1 cellular context compared by ENCODE assay signal in the genomic region with DNA sequence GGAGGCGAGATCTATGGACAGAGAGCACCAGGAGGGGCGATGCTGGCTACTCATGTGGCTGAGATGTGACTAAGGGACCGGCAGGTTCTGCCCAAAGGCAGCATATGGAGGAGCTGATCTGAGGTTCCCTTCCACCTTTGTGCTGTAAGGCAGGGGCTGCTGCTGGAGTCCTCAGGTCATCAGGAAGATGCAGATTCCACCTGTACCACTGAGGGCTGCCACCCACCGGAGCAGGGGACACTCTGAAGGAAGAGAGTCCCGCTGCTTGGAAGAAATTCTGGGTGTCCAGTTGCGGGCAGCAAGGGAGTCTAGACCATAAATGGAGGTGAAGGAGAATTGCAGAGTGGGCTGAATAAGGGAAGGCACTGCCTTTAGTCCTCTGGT.
TF ChIP-seq lines count a peak whose summit lies in the region.

No MANE protein-coding gene starts in this region.

TF ChIP-seq in IMR-90, 13 proteins besides CTCF, POLR2A, EP300 and RAD21:
- TF ChIP-seq, protein P1, sequence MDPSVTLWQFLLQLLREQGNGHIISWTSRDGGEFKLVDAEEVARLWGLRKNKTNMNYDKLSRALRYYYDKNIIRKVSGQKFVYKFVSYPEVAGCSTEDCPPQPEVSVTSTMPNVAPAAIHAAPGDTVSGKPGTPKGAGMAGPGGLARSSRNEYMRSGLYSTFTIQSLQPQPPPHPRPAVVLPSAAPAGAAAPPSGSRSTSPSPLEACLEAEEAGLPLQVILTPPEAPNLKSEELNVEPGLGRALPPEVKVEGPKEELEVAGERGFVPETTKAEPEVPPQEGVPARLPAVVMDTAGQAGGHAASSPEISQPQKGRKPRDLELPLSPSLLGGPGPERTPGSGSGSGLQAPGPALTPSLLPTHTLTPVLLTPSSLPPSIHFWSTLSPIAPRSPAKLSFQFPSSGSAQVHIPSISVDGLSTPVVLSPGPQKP (IDR thresholded peaks at IDR 0.05; ENCODE audit: borderline replicate concordance, low read depth, low read length) = no peak
